ENCODE assay signal across 22 cellular contexts in the genomic region with DNA sequence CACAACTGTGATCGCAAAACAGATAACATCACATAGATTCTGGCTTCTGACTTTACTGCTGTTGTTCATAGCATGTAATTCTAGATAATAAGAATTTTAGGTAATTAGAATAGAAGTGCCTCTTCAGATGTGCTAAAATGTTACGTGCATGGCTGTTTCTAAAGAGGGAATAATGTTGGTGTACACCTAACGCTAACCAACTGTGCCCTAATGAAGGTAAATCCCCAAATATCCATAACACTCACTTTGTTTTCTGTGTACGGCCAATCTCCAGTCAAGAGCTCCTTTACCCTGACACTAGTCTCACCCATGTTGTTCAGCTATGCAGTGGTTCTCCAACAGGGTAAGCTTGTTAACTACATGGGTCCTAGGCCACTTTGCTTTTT.
"Had no signal": no experiment of that assay in that cellular context is flagged by ENCODE, and none has a peak within 500 bp of the region (broad histone marks: within the 10 kb centered on the region; RNA-seq: fewer than 3 reads in every experiment).

No MANE protein-coding gene starts in this region.

- ATAC-seq: activated CD8-positive, alpha-beta T cell treated with anti-CD3 and anti-CD28 coated beads, Interleukin-2, amount 10 ng/mL, durations not matched to agents 7 days and 5 days; psoas muscle; stimulated activated naive CD8-positive, alpha-beta T cell treated with anti-CD3 and anti-CD28 coated beads, Interleukin-15, amount 100 ng/mL, for 72 hours had no signal

- DNase-seq: activated CD4-positive, alpha-beta T cell treated with anti-CD3 and anti-CD28 coated beads, Interleukin-2, amount 10 ng/mL, durations not matched to agents 7 days and 5 days; activated CD8-positive, alpha-beta T cell treated with anti-CD3 and anti-CD28 coated beads, Interleukin-2, amount 10 ng/mL, durations not matched to agents 7 days and 5 days; activated effector memory CD4-positive, alpha-beta T cell treated with Interleukin-2 at 50 U/mL for 16 hours; activated naive CD4-positive, alpha-beta T cell treated with anti-CD3 and anti-CD28 coated beads, Interleukin-2, amount 50 U/mL, for 16 hours; activated T-cell treated with anti-CD3 and anti-CD28 coated beads, Interleukin-2, amount 50 U/mL, for 24 hours; aorta; effector CD8-positive, alpha-beta T cell; left colon; midbrain; nephron progenitor cell; nucleus accumbens; psoas muscle; right cardiac atrium; stimulated activated CD4-positive, alpha-beta T cell treated with anti-CD3 and anti-CD28 coated beads, Interleukin-4, amount 100 ng/mL, for 1 hour; stimulated activated naive CD8-positive, alpha-beta T cell treated with anti-CD3 and anti-CD28 coated beads, Interleukin-15, amount 100 ng/mL, for 72 hours; transverse colon had no signal

- H3K27ac Mint-ChIP-seq: activated CD4-positive, alpha-beta T cell treated with anti-CD3 and anti-CD28 coated beads, Interleukin-2, amount 10 ng/mL, durations not matched to agents 7 days and 5 days; activated CD8-positive, alpha-beta T cell treated with anti-CD3 and anti-CD28 coated beads, Interleukin-2, amount 10 ng/mL, durations not matched to agents 7 days and 5 days; activated T-cell treated with anti-CD3 and anti-CD28 coated beads, Interleukin-2, amount 50 U/mL, for 24 hours; nephron progenitor cell; stimulated activated naive CD8-positive, alpha-beta T cell treated with anti-CD3 and anti-CD28 coated beads, Interleukin-15, amount 100 ng/mL, for 72 hours; T-helper 2 cell treated with Interferon-gamma antibody and Interleukin-4, amounts not matched to agents 5 μg/mL and 100 μg/mL, for 36 hours had no signal

- H3K9me3 Mint-ChIP-seq: activated CD4-positive, alpha-beta T cell treated with anti-CD3 and anti-CD28 coated beads, Interleukin-2, amount 10 ng/mL, durations not matched to agents 7 days and 5 days; activated T-cell treated with anti-CD3 and anti-CD28 coated beads, Interleukin-2, amount 50 U/mL, for 24 hours; nephron progenitor cell; stimulated activated naive CD8-positive, alpha-beta T cell treated with anti-CD3 and anti-CD28 coated beads, Interleukin-15, amount 100 ng/mL, for 72 hours; T-helper 2 cell treated with Interferon-gamma antibody and Interleukin-4, amounts not matched to agents 5 μg/mL and 100 μg/mL, for 36 hours had no signal

- H3K4me3 ChIP-seq: breast epithelium, hepatocyte, lung, psoas muscle, skin epidermis, suprapubic skin, transverse colon had no signal

- H2AFZ ChIP-seq: hepatocyte had no signal

- H3K27me3 ChIP-seq: breast epithelium, hepatocyte, suprapubic skin, transverse colon had no signal

- H3K4me1 Mint-ChIP-seq: activated CD4-positive, alpha-beta T cell treated with anti-CD3 and anti-CD28 coated beads, Interleukin-2, amount 10 ng/mL, durations not matched to agents 7 days and 5 days; stimulated activated naive CD8-positive, alpha-beta T cell treated with anti-CD3 and anti-CD28 coated beads, Interleukin-15, amount 100 ng/mL, for 72 hours had no signal

- H3K4me3 Mint-ChIP-seq: activated CD4-positive, alpha-beta T cell treated with anti-CD3 and anti-CD28 coated beads, Interleukin-2, amount 10 ng/mL, durations not matched to agents 7 days and 5 days; activated CD8-positive, alpha-beta T cell treated with anti-CD3 and anti-CD28 coated beads, Interleukin-2, amount 10 ng/mL, durations not matched to agents 7 days and 5 days; activated T-cell treated with anti-CD3 and anti-CD28 coated beads, Interleukin-2, amount 50 U/mL, for 24 hours; nephron progenitor cell; stimulated activated naive CD8-positive, alpha-beta T cell treated with anti-CD3 and anti-CD28 coated beads, Interleukin-15, amount 100 ng/mL, for 72 hours; T-helper 2 cell treated with Interferon-gamma antibody and Interleukin-4, amounts not matched to agents 5 μg/mL and 100 μg/mL, for 36 hours had no signal

- H3K36me3 ChIP-seq: breast epithelium, suprapubic skin, transverse colon had no signal

- H3K27ac ChIP-seq: psoas muscle, suprapubic skin, transverse colon had no signal

- H3K9me3 ChIP-seq: breast epithelium, psoas muscle, suprapubic skin, transverse colon had no signal

- H3K4me2 ChIP-seq: hepatocyte had no signal

- H3K27me3 Mint-ChIP-seq: activated CD4-positive, alpha-beta T cell treated with anti-CD3 and anti-CD28 coated beads, Interleukin-2, amount 10 ng/mL, durations not matched to agents 7 days and 5 days; activated T-cell treated with anti-CD3 and anti-CD28 coated beads, Interleukin-2, amount 50 U/mL, for 24 hours; stimulated activated naive CD8-positive, alpha-beta T cell treated with anti-CD3 and anti-CD28 coated beads, Interleukin-15, amount 100 ng/mL, for 72 hours had no signal
